In genomic region chr13:99970761-99971575, GRCh38 we compare ENCODE assay signal across 8 cellular contexts. TPM values are rescaled to one million over a fixed set of nuclear protein-coding genes. Genes with fewer than 3 reads are reported as not detected.
A peak's percentile ranks its signal among the peaks of the same experiment; 100 is the strongest.
DNase-seq lines count a peak whose midpoint lies in the region; ATAC-seq, FAIRE-seq and TF ChIP-seq lines count a peak whose summit lies in the region.

No MANE protein-coding gene starts in this region.

- no peaks in the 10 kb centered on the region for H4K20me1 ChIP-seq in HepG2 (ENCODE audit: insufficient read depth, low read length)

- no peak for TF ChIP-seq POLR2A in HepG2 (IDR thresholded peaks at IDR 0.05; ENCODE audit: insufficient read depth in 1 of 2, low read depth in 2 of 2, low read length in 2 of 2)
- no peak for TF ChIP-seq POLR2A in GM12892 (IDR thresholded peaks at IDR 0.05; ENCODE audit: low read depth, low read length)

- 1% methylated on average over 99 of the region's 100 CpGs for WGBS in right cardiac atrium
- 2% methylated on average over 14 of the region's 100 CpGs for WGBS in HepG2 (ENCODE audit: low lambda C conversion rate)

- H3K9ac ChIP-seq in HepG2 (ENCODE audit: insufficient read depth, low read depth, low read length), result no peak overlapping the region

- H3K4me2 ChIP-seq in HepG2 (ENCODE audit: low read depth, low read length), result peak overlapping the region; percentile 88

- no peak overlapping the region for H3K27ac Mint-ChIP-seq in WTC11

- H3K9me3 ChIP-seq in right cardiac atrium (ENCODE audit: control insufficient read depth, low read length) (no peaks in the 10 kb centered on the region), HepG2 (ENCODE audit: low read length) (no peaks in the 10 kb centered on the region)

- H2AFZ ChIP-seq in HepG2 (ENCODE audit: low read length), result no peak overlapping the region

- H3K4me3 Mint-ChIP-seq in WTC11, result peak overlapping the region; percentile 81

- peaks cover 29% of the 10 kb centered on the region for H3K36me3 Mint-ChIP-seq in WTC11

- POLR2A ChIA-PET in WTC11 (lab: Charles Lee), result interaction anchor here (0.5 to 3.2 kb wide), 8 partner anchors 11 to 359 kb away, joined by 3 to 67 read pairs (median 4); partner anchors contain the start of gene ZIC2
- POLR2A ChIA-PET in HepG2 (lab: Yijun Ruan, JAX), result no interaction called here

- in situ Hi-C loops in HepG2 (cut with HindIII; ENCODE audit: extremely low pct_ligation_motif_present, low pct_unique_long_range_greater_than_20kb), result no loop called here

- H3K4me1 ChIP-seq in right cardiac atrium (ENCODE audit: control insufficient read depth, insufficient read depth, low read length), result peaks cover 6% of the 10 kb centered on the region
- H3K4me1 ChIP-seq in HepG2 (ENCODE audit: insufficient read depth, low read length), result peaks cover 7% of the 10 kb centered on the region; the same call in 1 of the 2 replicates

- CTCF ChIA-PET in WTC11 (lab: Charles Lee) (interaction anchor here (0.6 to 2.0 kb wide), 8 partner anchors 9 to 265 kb away, joined by 3 to 11 read pairs (median 4); partner anchors contain the start of gene ZIC2), HepG2 (lab: Yijun Ruan, JAX; ENCODE audit: low intra/inter-chr PET ratio, low total read pairs) (no interaction called here)

- H3K27me3 ChIP-seq in right cardiac atrium (ENCODE audit: control insufficient read depth, insufficient read depth), result no peaks in the 10 kb centered on the region
- peaks cover 12 to 39% of the 10 kb centered on the region in 2 experiments for H3K27me3 ChIP-seq in HepG2 (ENCODE audit: control insufficient read depth in 1 of 2, insufficient read depth in 2 of 2, low read length in 2 of 2)

- peaks cover 58% of the 10 kb centered on the region for H3K4me1 Mint-ChIP-seq in WTC11

- no peaks in the 10 kb centered on the region for H3K79me2 ChIP-seq in HepG2 (ENCODE audit: insufficient read depth, low read length)

- TF ChIP-seq EP300 in HepG2 (IDR thresholded peaks at IDR 0.05; ENCODE audit: low read depth in 2 of 2, low read length in 2 of 2) (no peak), HepG2 (CRISPR knock-in tag; IDR thresholded peaks at IDR 0.05; ENCODE audit: borderline replicate concordance) (no peak)

- H3K4me3 ChIP-seq in right cardiac atrium (ENCODE audit: low read length) (peak overlapping the region; percentile 65), HepG2 (replicated peaks in 1 of 3; ENCODE audit: insufficient read depth in 1 of 3, low read depth in 2 of 3, low read length in 3 of 3) (peak overlapping the region; percentile 42 to 63 (median 50); a peak in 4 of 6 replicates)

- no peaks in the 10 kb centered on the region for H3K36me3 ChIP-seq in HepG2 (replicated peaks in 1 of 2; ENCODE audit: control insufficient read depth in 1 of 2, insufficient read depth in 2 of 2, low read length in 2 of 2)

- intact Hi-C loops in right cardiac atrium (cut with DNase I), result no loop called here
- intact Hi-C loops in left ventricle myocardium superior (cut with micrococcal nuclease), result no loop called here
- intact Hi-C loops in HepG2 (cut with micrococcal nuclease; ENCODE audit: unreplicated experiment), result loop anchor here (2.0 to 10.0 kb wide), 3 partner anchors 54 to 314 kb away; no protein-coding TSS in a partner anchor

- no peak for TF ChIP-seq CTCF in WTC11 (IDR thresholded peaks at IDR 0.05)
- TF ChIP-seq CTCF in HepG2 (CRISPR knock-in tag; IDR thresholded peaks at IDR 0.05), result 0 out of 2 replicates have a peak, but pooled peaks have one; percentile 4

- FAIRE-seq in HepG2 (lab: Jason Lieb, UNC) (no peak), GM12892 (lab: Jason Lieb, UNC) (no peak)

- H3K27ac ChIP-seq in right cardiac atrium (ENCODE audit: low read length) (no peak overlapping the region), HepG2 (ENCODE audit: extremely low read length, insufficient read depth, low read length) (no peak overlapping the region)

- ATAC-seq in right cardiac atrium (peak in 1 of 2 donors; percentile 14), left ventricle myocardium superior (no peak), WTC11 (peak; percentile 12), HepG2 (peak; percentile 77)

- H3K9me3 Mint-ChIP-seq in WTC11, result no peaks in the 10 kb centered on the region

- DNase-seq in right cardiac atrium (no peak), left ventricle myocardium superior (no peak), WTC11 (ENCODE audit: low spot score) (peak; percentile 73), HepG2 (ENCODE audit: low spot score) (no peak), nucleus accumbens (lab: John Stamatoyannopoulos, UW) (no peak), MV-4-11 (lab: John Stamatoyannopoulos, UW) (no peak), GDM1 (lab: John Stamatoyannopoulos, UW) (no peak), GM12892 (ENCODE audit: insufficient read length) (no peak)

- peaks cover 3% of the 10 kb centered on the region; the same call in 1 of the 2 replicates for H3K27me3 Mint-ChIP-seq in WTC11 (ENCODE audit: low read depth)

- no TSS peak for BruUV-seq in HepG2 (replicated peaks; lab: Mats Ljungman, UMichigan)

- no peak for TF ChIP-seq RAD21 in HepG2 (CRISPR knock-in tag; IDR thresholded peaks at IDR 0.05)

TF ChIP-seq in WTC11, 78 proteins besides CTCF, POLR2A, EP300 and RAD21 (continues in another document):
- TF ChIP-seq EMX1 (CRISPR knock-in tag; IDR thresholded peaks at IDR 0.05) (0 out of 2 replicates have a peak, but pooled peaks have one; percentile 63), ZNF263 (CRISPR knock-in tag; IDR thresholded peaks at IDR 0.05; ENCODE audit: low read depth) (peak; percentile 58; the same call in 1 of the 2 replicates), ELF4 (CRISPR knock-in tag; IDR thresholded peaks at IDR 0.05; ENCODE audit: low read depth) (0 out of 2 replicates have a peak, but pooled peaks have one; percentile 42)

TF ChIP-seq in HepG2, 621 proteins besides CTCF, POLR2A, EP300 and RAD21 (continues in another document):
- TF ChIP-seq ZNF563 (CRISPR knock-in tag; IDR thresholded peaks at IDR 0.05) (peak; percentile 5; the same call in 1 of the 2 replicates), ETV6 (CRISPR knock-in tag; conservative IDR thresholded peaks at IDR 0.05) (no peak), SKI (IDR thresholded peaks at IDR 0.05; ENCODE audit: partially characterized antibody) (peak; percentile 73)

RNA-seq across cellular contexts. Expression of gene ZIC5, which starts 0.6 kb away (rescaled TPM):
- total RNA-seq in right cardiac atrium, result not detected
- not detected for polyA plus RNA-seq in right cardiac atrium
- total RNA-seq in left ventricle myocardium superior, result not detected
- 46.4 to 51.6 TPM (median 51.1 TPM) in 3 replicates for total RNA-seq in WTC11 (2021)
- 0.02 TPM in 1 of 2 replicates, not detected in the other for total RNA-seq in HepG2 (2016; rRNA removed; fragmentation: Illumina TruSeq; extraction: Trizol)
- not detected in 2 replicates for total RNA-seq in HepG2 (2016; cell fraction: cytosol; rRNA removed; fragmentation: Illumina TruSeq; extraction: Trizol; ENCODE audit: low read depth)
- 0.03 and 0.04 TPM in 2 replicates for total RNA-seq in HepG2 (2016; cell fraction: insoluble cytoplasmic fraction; rRNA removed; fragmentation: Illumina TruSeq; extraction: Trizol)
- 0.03 TPM in 1 of 2 replicates, not detected in the other for total RNA-seq in HepG2 (2016; cell fraction: membrane; rRNA removed; fragmentation: Illumina TruSeq; extraction: Trizol)
- total RNA-seq in HepG2 (2016; cell fraction: nucleus; rRNA removed; fragmentation: Illumina TruSeq; extraction: Trizol), result not detected in 2 replicates
- 0.07 TPM in 1 of 2 replicates, not detected in the other for polyA plus RNA-seq in HepG2 (2011; rRNA removed)
- 0.01 and 0.03 TPM in 2 replicates for polyA plus RNA-seq in HepG2 (2011; cell fraction: cytosol; rRNA removed)
- 0.03 and 0.06 TPM in 2 replicates for polyA plus RNA-seq in HepG2 (2011; cell fraction: nucleus; rRNA removed)
- 0.03 TPM in 1 of 2 replicates, not detected in the other for polyA plus RNA-seq in HepG2 (2012)
- polyA plus RNA-seq in HepG2 (2016; cell fraction: cytosol; fragmentation: Illumina TruSeq; extraction: Trizol; ENCODE audit: low read depth), result not detected in 2 replicates
- not detected in 2 replicates for polyA plus RNA-seq in HepG2 (2016; cell fraction: insoluble cytoplasmic fraction; fragmentation: Illumina TruSeq; extraction: Trizol; ENCODE audit: low read depth)
- polyA plus RNA-seq in HepG2 (2016; cell fraction: membrane; fragmentation: Illumina TruSeq; extraction: Trizol; ENCODE audit: low read depth), result 0.03 TPM in 1 of 2 replicates, not detected in the other
- 0.10 TPM in 1 of 2 replicates, not detected in the other for polyA plus RNA-seq in HepG2 (2016; cell fraction: nucleus; fragmentation: Illumina TruSeq; extraction: Trizol; ENCODE audit: insufficient read depth, low read depth)
- 2.7 TPM in 1 of 2 replicates, not detected in the other for polyA minus RNA-seq in HepG2 (2011; rRNA and poly(A)+ RNA removed; ENCODE audit: low replicate concordance)
- polyA minus RNA-seq in HepG2 (2011; cell fraction: cytosol; rRNA and poly(A)+ RNA removed), result not detected in 2 replicates
- not detected in 2 replicates for polyA minus RNA-seq in HepG2 (2011; cell fraction: nucleus; rRNA and poly(A)+ RNA removed)
- not detected for polyA plus RNA-seq in GM12892 (2012; ENCODE audit: missing spikeins)

RNA-seq across cellular contexts. Expression of gene ZIC2, which starts 10.6 kb away (rescaled TPM):
- not detected for total RNA-seq in right cardiac atrium
- not detected for polyA plus RNA-seq in right cardiac atrium
- not detected for total RNA-seq in left ventricle myocardium superior
- 344 to 379 TPM (median 376 TPM) in 3 replicates for total RNA-seq in WTC11 (2021)
- total RNA-seq in HepG2 (2016; rRNA removed; fragmentation: Illumina TruSeq; extraction: Trizol), result not detected in 2 replicates
- total RNA-seq in HepG2 (2016; cell fraction: cytosol; rRNA removed; fragmentation: Illumina TruSeq; extraction: Trizol; ENCODE audit: low read depth), result not detected in 2 replicates
- total RNA-seq in HepG2 (2016; cell fraction: insoluble cytoplasmic fraction; rRNA removed; fragmentation: Illumina TruSeq; extraction: Trizol), result 0.06 TPM in 1 of 2 replicates, not detected in the other
- not detected in 2 replicates for total RNA-seq in HepG2 (2016; cell fraction: membrane; rRNA removed; fragmentation: Illumina TruSeq; extraction: Trizol)
- total RNA-seq in HepG2 (2016; cell fraction: nucleus; rRNA removed; fragmentation: Illumina TruSeq; extraction: Trizol), result not detected in 2 replicates
- polyA plus RNA-seq in HepG2 (2011; rRNA removed), result 0.12 and 0.13 TPM in 2 replicates
- 0.06 and 0.11 TPM in 2 replicates for polyA plus RNA-seq in HepG2 (2011; cell fraction: cytosol; rRNA removed)
- polyA plus RNA-seq in HepG2 (2011; cell fraction: nucleus; rRNA removed), result 0.29 and 0.32 TPM in 2 replicates
- 0.17 and 0.24 TPM in 2 replicates for polyA plus RNA-seq in HepG2 (2012)
- not detected in 2 replicates for polyA plus RNA-seq in HepG2 (2016; cell fraction: cytosol; fragmentation: Illumina TruSeq; extraction: Trizol; ENCODE audit: low read depth)
- 0.08 TPM in 2 replicates for polyA plus RNA-seq in HepG2 (2016; cell fraction: insoluble cytoplasmic fraction; fragmentation: Illumina TruSeq; extraction: Trizol; ENCODE audit: low read depth)
- not detected in 2 replicates for polyA plus RNA-seq in HepG2 (2016; cell fraction: membrane; fragmentation: Illumina TruSeq; extraction: Trizol; ENCODE audit: low read depth)
- not detected in 2 replicates for polyA plus RNA-seq in HepG2 (2016; cell fraction: nucleus; fragmentation: Illumina TruSeq; extraction: Trizol; ENCODE audit: insufficient read depth, low read depth)
- 0.18 and 5.2 TPM in 2 replicates for polyA minus RNA-seq in HepG2 (2011; rRNA and poly(A)+ RNA removed; ENCODE audit: low replicate concordance)
- polyA minus RNA-seq in HepG2 (2011; cell fraction: cytosol; rRNA and poly(A)+ RNA removed), result 0.53 and 0.59 TPM in 2 replicates
- 0.13 TPM in 1 of 2 replicates, not detected in the other for polyA minus RNA-seq in HepG2 (2011; cell fraction: nucleus; rRNA and poly(A)+ RNA removed)
- polyA plus RNA-seq in GM12892 (2012; ENCODE audit: missing spikeins), result not detected

Comparison
In these comparisons a context has a peak if more than half of its experiments do, and no peak if none do; other contexts are left out.
1. RNA of gene ZIC5, which starts 0.6 kb away (total RNA-seq): 46.4 to 51.6 TPM in WTC11; 0.02 to 0.04 TPM in HepG2, not detected in right cardiac atrium and not detected in left ventricle myocardium superior (single experiment); every median in the first group is over 10 times any median in the second.
2. RNA of gene ZIC2, which starts 10.6 kb away (total RNA-seq): 344 to 379 TPM in WTC11; not detected in right cardiac atrium, not detected in left ventricle myocardium superior (single experiment) and 0.06 TPM in HepG2; every median in the first group is over 100 times any median in the second.